14 cellular contexts compared by ENCODE assay signal in genomic region chr6:2432258-2432657, GRCh38.
DNase-seq lines count a peak whose midpoint lies in the region; ATAC-seq, FAIRE-seq and TF ChIP-seq lines count a peak whose summit lies in the region.
"Had no signal": no experiment of that assay in that cellular context is flagged by ENCODE, and none has a peak within 500 bp of the region (broad histone marks: within the 10 kb centered on the region; RNA-seq: fewer than 3 reads in every experiment).

No MANE protein-coding gene starts in this region.

- peak; percentile 83 for ATAC-seq in foreskin keratinocyte
- no peak for ATAC-seq in HG03342 (IDR thresholded peaks at IDR 0.05; ENCODE audit: unreplicated experiment)
- ATAC-seq in HG02885 (IDR thresholded peaks at IDR 0.05; ENCODE audit: poor library complexity, unreplicated experiment), result no peak
- ATAC-seq: naive thymus-derived CD4-positive, alpha-beta T cell had no signal

- no peak overlapping the region for H3K9ac ChIP-seq in adipocyte (ENCODE audit: low read length)

- no peak for FAIRE-seq in urothelium cell line (lab: Jason Lieb, UNC)

- no peaks in the 10 kb centered on the region for H3K9me3 ChIP-seq in adipocyte (ENCODE audit: control insufficient read depth, low read length)

- H3K4me3 ChIP-seq in adipocyte (ENCODE audit: low read length), result no peak overlapping the region
- H3K4me3 ChIP-seq: SK-N-MC had no signal

- H3K27ac ChIP-seq in foreskin keratinocyte, result peak overlapping the region; percentile 26
- H3K27ac ChIP-seq: SK-N-MC had no signal

- H3K36me3 ChIP-seq in adipocyte (ENCODE audit: control insufficient read depth, insufficient read depth, low read length, severe bottlenecking), result no peaks in the 10 kb centered on the region

- H3K4me1 ChIP-seq in adipocyte (ENCODE audit: control insufficient read depth, insufficient read depth, low read length) (peaks cover 13% of the 10 kb centered on the region), foreskin keratinocyte (peaks cover 25% of the 10 kb centered on the region)

- no peaks in the 10 kb centered on the region for H3K27me3 ChIP-seq in adipocyte (replicated peaks; ENCODE audit: control insufficient read depth, insufficient read depth, low read length)
- H3K27me3 ChIP-seq in foreskin keratinocyte, result peaks cover 2% of the 10 kb centered on the region

- no peak for TF ChIP-seq CTCF in foreskin keratinocyte (conservative IDR thresholded peaks at IDR 0.05)

- peak; percentile 6 for DNase-seq in SIG-M5 treated with dmso at 0.1 percent for 504 hours (lab: John Stamatoyannopoulos, UW; ENCODE audit: unreplicated experiment)
- no peak for DNase-seq in SIG-M5 (lab: John Stamatoyannopoulos, UW)
- peak; percentile 95 for DNase-seq in adipocyte (ENCODE audit: low read depth)
- peak; percentile 77 to 90 for DNase-seq in foreskin keratinocyte
- DNase-seq in urothelium cell line (ENCODE audit: low spot score), result peak; percentile 59
- DNase-seq in NCI-H774 (lab: John Stamatoyannopoulos, UW), result no peak
- DNase-seq: 8988T; activated CD4-positive, alpha-beta T cell treated with anti-CD3 and anti-CD28 coated beads for 4 hours; activated naive CD4-positive, alpha-beta T cell treated with Interleukin-2 at 50 U/mL for 16 hours; MM.1S; naive thymus-derived CD4-positive, alpha-beta T cell had no signal

Comparison
In these comparisons a context has a peak if more than half of its experiments do, and no peak if none do; other contexts are left out.
1. DNase-seq: peak in SIG-M5 treated with dmso at 0.1 percent for 504 hours (single experiment), adipocyte (single experiment), foreskin keratinocyte (2 of 2) and urothelium cell line (single experiment); none in SIG-M5 (single experiment) and NCI-H774 (single experiment).